8 cellular contexts compared by ENCODE assay signal in the genomic region with DNA sequence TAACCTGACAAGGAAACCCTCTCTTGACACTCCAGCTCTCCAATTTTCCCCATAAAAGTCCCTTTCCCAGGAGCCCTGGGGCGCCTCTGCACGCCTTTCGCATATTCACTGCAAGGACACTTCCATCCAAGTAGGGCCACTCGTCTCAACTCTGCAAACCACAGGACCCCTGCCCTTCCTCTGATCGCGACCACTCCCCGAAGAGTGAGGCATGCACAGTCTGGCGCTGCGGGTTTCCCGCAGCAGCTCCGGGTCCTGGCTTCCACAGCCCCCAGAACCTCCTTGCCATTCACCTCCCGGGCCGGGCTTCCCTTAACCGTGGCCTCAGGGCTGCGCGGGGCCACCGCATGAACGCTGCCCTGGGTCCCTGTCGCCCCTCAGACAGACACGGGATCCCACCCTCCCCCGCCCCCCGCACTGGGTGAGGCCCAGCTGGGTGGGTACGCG. TPM values are rescaled to one million over a fixed set of nuclear protein-coding genes. Genes with fewer than 3 reads are reported as not detected.
A peak's percentile ranks its signal among the peaks of the same experiment; 100 is the strongest.
DNase-seq lines count a peak whose midpoint lies in the region; ATAC-seq lines count a peak whose summit lies in the region.

No MANE protein-coding gene starts in this region.

- no peak for DNase-seq in CD8-positive, alpha-beta memory T cell
- DNase-seq in NCI-H446 (lab: John Stamatoyannopoulos, UW) = no peak
- no peak for DNase-seq in activated CD4-positive, CD25-positive, alpha-beta regulatory T cell treated with anti-CD3 and anti-CD28 coated beads, Interleukin-2, amount 50 U/mL, for 72 hours

- peaks cover 55% of the 10 kb centered on the region for H3K4me1 ChIP-seq in CD8-positive, alpha-beta memory T cell (ENCODE audit: insufficient read depth, low read length)
- peaks cover 18% of the 10 kb centered on the region for H3K4me1 ChIP-seq in stomach smooth muscle (ENCODE audit: control insufficient read depth, insufficient read depth, low read length)

- H3K9ac ChIP-seq in stomach smooth muscle (ENCODE audit: low read length in 2 of 2) = peak overlapping the region; percentile 87 to 95

- H3K27ac ChIP-seq in CD8-positive, alpha-beta memory T cell (ENCODE audit: low read depth, low read length) = peak overlapping the region; percentile 88
- H3K27ac ChIP-seq in stomach smooth muscle (ENCODE audit: low read length) = peak overlapping the region; percentile 95

- peaks cover 17% of the 10 kb centered on the region for H3K36me3 ChIP-seq in CD8-positive, alpha-beta memory T cell (ENCODE audit: insufficient read depth, low read length)
- H3K36me3 ChIP-seq in stomach smooth muscle (ENCODE audit: control insufficient read depth in 2 of 2, insufficient read depth in 2 of 2, low read length in 2 of 2) = peaks cover 22 to 28% of the 10 kb centered on the region in 2 donors

- peak overlapping the region; percentile 85 to 98 (median 96) for H3K4me3 Mint-ChIP-seq in CD8-positive, alpha-beta memory T cell
- peak overlapping the region; percentile 98 for H3K4me3 Mint-ChIP-seq in activated naive CD4-positive, alpha-beta T cell treated with anti-CD3 and anti-CD28 coated beads, Interleukin-2, amount 50 U/mL, for 24 hours

- no peaks in the 10 kb centered on the region for H3K9me3 Mint-ChIP-seq in CD8-positive, alpha-beta memory T cell
- H3K9me3 Mint-ChIP-seq in activated naive CD4-positive, alpha-beta T cell treated with anti-CD3 and anti-CD28 coated beads, Interleukin-2, amount 50 U/mL, for 24 hours = no peaks in the 10 kb centered on the region

- peaks cover 6 to 47% (median 10%) of the 10 kb centered on the region in 3 donors for H3K36me3 Mint-ChIP-seq in CD8-positive, alpha-beta memory T cell
- peaks cover 13% of the 10 kb centered on the region for H3K36me3 Mint-ChIP-seq in activated naive CD4-positive, alpha-beta T cell treated with anti-CD3 and anti-CD28 coated beads, Interleukin-2, amount 50 U/mL, for 24 hours

- peak overlapping the region; percentile 91 to 99 (median 97) for H3K27ac Mint-ChIP-seq in CD8-positive, alpha-beta memory T cell
- peak overlapping the region; percentile 90 for H3K27ac Mint-ChIP-seq in activated naive CD4-positive, alpha-beta T cell treated with anti-CD3 and anti-CD28 coated beads, Interleukin-2, amount 50 U/mL, for 24 hours

- peak overlapping the region; percentile 88 for H3K4me3 ChIP-seq in CD8-positive, alpha-beta memory T cell (ENCODE audit: low read length)
- H3K4me3 ChIP-seq in iPS-18c (ENCODE audit: insufficient read depth, low read depth, low read length) (peak overlapping the region; percentile 98), stomach smooth muscle (ENCODE audit: low read length in 2 of 2) (peak overlapping the region; percentile 84 to 91)

- ATAC-seq in HG02623 (IDR thresholded peaks at IDR 0.05; ENCODE audit: unreplicated experiment) (peak; percentile 19), HG02763 (IDR thresholded peaks at IDR 0.05; ENCODE audit: unreplicated experiment) (no peak)

- H3K4me1 Mint-ChIP-seq in CD8-positive, alpha-beta memory T cell = peaks cover 58 to 67% (median 61%) of the 10 kb centered on the region in 3 donors
- H3K4me1 Mint-ChIP-seq in activated naive CD4-positive, alpha-beta T cell treated with anti-CD3 and anti-CD28 coated beads, Interleukin-2, amount 50 U/mL, for 24 hours = peaks cover 74% of the 10 kb centered on the region

- H3K9me3 ChIP-seq in CD8-positive, alpha-beta memory T cell (ENCODE audit: low read length) = no peaks in the 10 kb centered on the region
- H3K9me3 ChIP-seq in iPS-18c (ENCODE audit: control insufficient read depth, insufficient read depth, low read length) (no peaks in the 10 kb centered on the region), stomach smooth muscle (ENCODE audit: control insufficient read depth in 2 of 2, low read length in 2 of 2) (no peaks in the 10 kb centered on the region)

- H3K27me3 Mint-ChIP-seq in CD8-positive, alpha-beta memory T cell = peaks cover 0 to 2% of the 10 kb centered on the region in 2 donors
- H3K27me3 Mint-ChIP-seq in activated naive CD4-positive, alpha-beta T cell treated with anti-CD3 and anti-CD28 coated beads, Interleukin-2, amount 50 U/mL, for 24 hours = no peaks in the 10 kb centered on the region

- no peaks in the 10 kb centered on the region for H3K27me3 ChIP-seq in CD8-positive, alpha-beta memory T cell (ENCODE audit: insufficient read depth, low read length, poor library complexity, severe bottlenecking)
- no peaks in the 10 kb centered on the region for H3K27me3 ChIP-seq in stomach smooth muscle (ENCODE audit: control insufficient read depth in 1 of 2, insufficient read depth in 2 of 2, low read length in 2 of 2)

- POLR2A ChIA-PET in CD8-positive, alpha-beta memory T cell (lab: Charles Lee) = no interaction called here

- CTCF ChIA-PET in CD8-positive, alpha-beta memory T cell (lab: Charles Lee) = interaction anchor here (1.8 kb wide), 1 partner anchor 18 kb away, joined by 8 read pairs; no protein-coding TSS in a partner anchor

RNA-seq across cellular contexts. Expression of gene ETV3, which starts 0.4 kb away (rescaled TPM):
- total RNA-seq in CD8-positive, alpha-beta memory T cell = 10 to 100 TPM; 24.8 to 26.4 TPM
- 10.0 TPM for polyA plus RNA-seq in CD8-positive, alpha-beta memory T cell

RNA-seq across cellular contexts. Expression of gene ETV3L, which starts 38.2 kb away (rescaled TPM):
- total RNA-seq in CD8-positive, alpha-beta memory T cell = not detected
- not detected for polyA plus RNA-seq in CD8-positive, alpha-beta memory T cell
